ENCODE assay signal across 10 cellular contexts in the genomic region with DNA sequence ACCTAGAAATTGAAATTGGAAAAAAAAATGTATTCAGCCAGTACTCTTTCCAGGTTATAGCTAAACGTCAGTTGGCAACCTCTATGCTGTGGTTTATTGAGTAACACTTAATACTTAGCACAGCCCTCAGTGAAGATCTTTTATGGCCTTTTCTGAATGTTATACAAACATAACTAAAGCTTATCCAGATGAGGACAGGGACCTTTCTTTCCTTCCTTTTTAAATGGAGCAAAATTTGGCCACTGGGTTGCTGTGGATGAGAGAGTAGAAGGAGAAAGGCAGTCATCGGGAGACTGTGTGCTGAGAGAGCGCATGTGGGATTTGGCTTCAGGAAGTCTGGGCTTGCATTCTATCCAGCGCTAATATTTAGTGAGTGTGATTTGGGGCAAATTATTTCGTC. TPM values are rescaled to one million over a fixed set of nuclear protein-coding genes. Genes with fewer than 3 reads are reported as not detected.
DNase-seq lines count a peak whose midpoint lies in the region; ATAC-seq and TF ChIP-seq lines count a peak whose summit lies in the region.
"Had no signal": no experiment of that assay in that cellular context is flagged by ENCODE, and none has a peak within 500 bp of the region (broad histone marks: within the 10 kb centered on the region; RNA-seq: fewer than 3 reads in every experiment).

No MANE protein-coding gene starts in this region.

- H3K9me3 Mint-ChIP-seq in WTC11, result no peaks in the 10 kb centered on the region
- H3K9me3 Mint-ChIP-seq: dendritic cell treated with granulocyte-macrophage colony-stimulating factor and Interleukin-4, amounts not matched to agents 40 ng/mL and 50 ng/mL, for 4 days had no signal

- H3K4me3 ChIP-seq in HFF-Myc (replicated peaks; ENCODE audit: low read depth, low read length) (no peak overlapping the region), transverse colon (no peak overlapping the region)

- no peaks in the 10 kb centered on the region for H3K27me3 ChIP-seq in transverse colon

- DNase-seq in HFF-Myc (ENCODE audit: extremely low read depth, low read depth), result peak; percentile 51
- DNase-seq in RWPE1 (ENCODE audit: low spot score), result peak; percentile 39
- DNase-seq in Right ventricle myocardium superior, result no peak
- no peak for DNase-seq in transverse colon
- DNase-seq in WTC11 (ENCODE audit: low spot score), result no peak
- DNase-seq: activated T-cell treated with anti-CD3 and anti-CD28 coated beads, Interleukin-2, amount 50 U/mL, for 48 hours; T-helper 9 cell had no signal

- H3K27ac ChIP-seq in RWPE1, result peak overlapping the region; percentile 63
- peak overlapping the region in 3 of 4 donors; percentile 54 to 68 (median 67) for H3K27ac ChIP-seq in transverse colon

- peaks cover 80% of the 10 kb centered on the region for H3K4me1 Mint-ChIP-seq in WTC11

- in situ Hi-C loops in transverse colon (cut with MboI; ENCODE audit: low pct_ligation_motif_present in 1 of 4, low pct_unique_long_range_greater_than_20kb in 1 of 4, low sequenced_read_pairs in 3 of 4), result no loop called here

- TF ChIP-seq POLR2A in transverse colon (IDR thresholded peaks at IDR 0.05), result no peak

- intact Hi-C loops in Right ventricle myocardium superior (cut with DNase I), result no loop called here
- intact Hi-C loops in transverse colon (cut with DNase I; ENCODE audit: low total_unique reads), result no loop called here

- H3K9me3 ChIP-seq in transverse colon, result no peaks in the 10 kb centered on the region

- no peaks in the 10 kb centered on the region for H3K36me3 Mint-ChIP-seq in WTC11

- 29 to 39% methylated on average over 4 to 5 of the region's 5 CpGs for WGBS in transverse colon (ENCODE audit: low coverage in 1 of 2), 2 donors

- H3K27ac Mint-ChIP-seq in WTC11, result no peak overlapping the region
- H3K27ac Mint-ChIP-seq: dendritic cell treated with granulocyte-macrophage colony-stimulating factor and Interleukin-4, amounts not matched to agents 40 ng/mL and 50 ng/mL, for 4 days had no signal

- TF ChIP-seq EP300 in transverse colon (IDR thresholded peaks at IDR 0.05; ENCODE audit: low read depth), result no peak

- ATAC-seq in Right ventricle myocardium superior (ENCODE audit: poor library complexity), result peak; percentile 42
- no peak for ATAC-seq in GM21423 (IDR thresholded peaks at IDR 0.05; ENCODE audit: unreplicated experiment)
- ATAC-seq in WTC11, result no peak
- ATAC-seq in GM19328 (IDR thresholded peaks at IDR 0.05; ENCODE audit: unreplicated experiment), result no peak

- H3K4me3 Mint-ChIP-seq in WTC11, result no peak overlapping the region
- H3K4me3 Mint-ChIP-seq: dendritic cell treated with granulocyte-macrophage colony-stimulating factor and Interleukin-4, amounts not matched to agents 40 ng/mL and 50 ng/mL, for 4 days had no signal

- peaks cover 15 to 52% (median 31%) of the 10 kb centered on the region in 4 donors for H3K4me1 ChIP-seq in transverse colon

- no peak for TF ChIP-seq CTCF in HFF-Myc (IDR thresholded peaks at IDR 0.05; ENCODE audit: low read depth, low read length, missing control alignments)
- TF ChIP-seq CTCF in RWPE1 (conservative IDR thresholded peaks at IDR 0.05; ENCODE audit: low read depth), result no peak
- no peak for TF ChIP-seq CTCF in transverse colon (IDR thresholded peaks at IDR 0.05)
- no peak for TF ChIP-seq CTCF in WTC11 (IDR thresholded peaks at IDR 0.05)

- H3K36me3 ChIP-seq in transverse colon, result no peaks in the 10 kb centered on the region

- POLR2A ChIA-PET in RWPE1 (lab: Yijun Ruan, JAX; ENCODE audit: low non-redundant PET), result no interaction called here
- POLR2A ChIA-PET in WTC11 (lab: Charles Lee), result interaction anchor here (0.8 kb wide), 1 partner anchor 177 kb away, joined by 3 read pairs; no protein-coding TSS in a partner anchor

- CTCF ChIA-PET in RWPE1 (lab: Yijun Ruan, JAX), result no interaction called here
- CTCF ChIA-PET in WTC11 (lab: Charles Lee), result interaction anchor here (0.6 to 1.5 kb wide), 6 partner anchors 8 to 167 kb away, joined by 3 to 5 read pairs (median 4); no protein-coding TSS in a partner anchor

- no peaks in the 10 kb centered on the region for H3K27me3 Mint-ChIP-seq in WTC11 (ENCODE audit: low read depth)
- H3K27me3 Mint-ChIP-seq: dendritic cell treated with granulocyte-macrophage colony-stimulating factor and Interleukin-4, amounts not matched to agents 40 ng/mL and 50 ng/mL, for 4 days had no signal

TF ChIP-seq in WTC11, 78 proteins besides CTCF, POLR2A, EP300 and RAD21:
- TF ChIP-seq ZBTB21 (CRISPR knock-in tag; IDR thresholded peaks at IDR 0.05; ENCODE audit: borderline replicate concordance), result no peak
- TF ChIP-seq, protein P1, sequence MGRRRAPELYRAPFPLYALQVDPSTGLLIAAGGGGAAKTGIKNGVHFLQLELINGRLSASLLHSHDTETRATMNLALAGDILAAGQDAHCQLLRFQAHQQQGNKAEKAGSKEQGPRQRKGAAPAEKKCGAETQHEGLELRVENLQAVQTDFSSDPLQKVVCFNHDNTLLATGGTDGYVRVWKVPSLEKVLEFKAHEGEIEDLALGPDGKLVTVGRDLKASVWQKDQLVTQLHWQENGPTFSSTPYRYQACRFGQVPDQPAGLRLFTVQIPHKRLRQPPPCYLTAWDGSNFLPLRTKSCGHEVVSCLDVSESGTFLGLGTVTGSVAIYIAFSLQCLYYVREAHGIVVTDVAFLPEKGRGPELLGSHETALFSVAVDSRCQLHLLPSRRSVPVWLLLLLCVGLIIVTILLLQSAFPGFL (CRISPR knock-in tag; IDR thresholded peaks at IDR 0.05; ENCODE audit: borderline replicate concordance), result no peak
- TF ChIP-seq, protein P2, sequence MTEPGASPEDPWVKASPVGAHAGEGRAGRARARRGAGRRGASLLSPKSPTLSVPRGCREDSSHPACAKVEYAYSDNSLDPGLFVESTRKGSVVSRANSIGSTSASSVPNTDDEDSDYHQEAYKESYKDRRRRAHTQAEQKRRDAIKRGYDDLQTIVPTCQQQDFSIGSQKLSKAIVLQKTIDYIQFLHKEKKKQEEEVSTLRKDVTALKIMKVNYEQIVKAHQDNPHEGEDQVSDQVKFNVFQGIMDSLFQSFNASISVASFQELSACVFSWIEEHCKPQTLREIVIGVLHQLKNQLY (CRISPR knock-in tag; IDR thresholded peaks at IDR 0.05), result no peak
- TF ChIP-seq, protein P3, sequence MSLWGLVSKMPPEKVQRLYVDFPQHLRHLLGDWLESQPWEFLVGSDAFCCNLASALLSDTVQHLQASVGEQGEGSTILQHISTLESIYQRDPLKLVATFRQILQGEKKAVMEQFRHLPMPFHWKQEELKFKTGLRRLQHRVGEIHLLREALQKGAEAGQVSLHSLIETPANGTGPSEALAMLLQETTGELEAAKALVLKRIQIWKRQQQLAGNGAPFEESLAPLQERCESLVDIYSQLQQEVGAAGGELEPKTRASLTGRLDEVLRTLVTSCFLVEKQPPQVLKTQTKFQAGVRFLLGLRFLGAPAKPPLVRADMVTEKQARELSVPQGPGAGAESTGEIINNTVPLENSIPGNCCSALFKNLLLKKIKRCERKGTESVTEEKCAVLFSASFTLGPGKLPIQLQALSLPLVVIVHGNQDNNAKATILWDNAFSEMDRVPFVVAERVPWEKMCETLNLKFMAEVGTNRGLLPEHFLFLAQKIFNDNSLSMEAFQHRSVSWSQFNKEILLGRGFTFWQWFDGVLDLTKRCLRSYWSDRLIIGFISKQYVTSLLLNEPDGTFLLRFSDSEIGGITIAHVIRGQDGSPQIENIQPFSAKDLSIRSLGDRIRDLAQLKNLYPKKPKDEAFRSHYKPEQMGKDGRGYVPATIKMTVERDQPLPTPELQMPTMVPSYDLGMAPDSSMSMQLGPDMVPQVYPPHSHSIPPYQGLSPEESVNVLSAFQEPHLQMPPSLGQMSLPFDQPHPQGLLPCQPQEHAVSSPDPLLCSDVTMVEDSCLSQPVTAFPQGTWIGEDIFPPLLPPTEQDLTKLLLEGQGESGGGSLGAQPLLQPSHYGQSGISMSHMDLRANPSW (CRISPR knock-in tag; conservative IDR thresholded peaks at IDR 0.05; ENCODE audit: low read depth), result no peak
- TF ChIP-seq ZNF671 (CRISPR knock-in tag; IDR thresholded peaks at IDR 0.05), result no peak
- TF ChIP-seq, protein P4, sequence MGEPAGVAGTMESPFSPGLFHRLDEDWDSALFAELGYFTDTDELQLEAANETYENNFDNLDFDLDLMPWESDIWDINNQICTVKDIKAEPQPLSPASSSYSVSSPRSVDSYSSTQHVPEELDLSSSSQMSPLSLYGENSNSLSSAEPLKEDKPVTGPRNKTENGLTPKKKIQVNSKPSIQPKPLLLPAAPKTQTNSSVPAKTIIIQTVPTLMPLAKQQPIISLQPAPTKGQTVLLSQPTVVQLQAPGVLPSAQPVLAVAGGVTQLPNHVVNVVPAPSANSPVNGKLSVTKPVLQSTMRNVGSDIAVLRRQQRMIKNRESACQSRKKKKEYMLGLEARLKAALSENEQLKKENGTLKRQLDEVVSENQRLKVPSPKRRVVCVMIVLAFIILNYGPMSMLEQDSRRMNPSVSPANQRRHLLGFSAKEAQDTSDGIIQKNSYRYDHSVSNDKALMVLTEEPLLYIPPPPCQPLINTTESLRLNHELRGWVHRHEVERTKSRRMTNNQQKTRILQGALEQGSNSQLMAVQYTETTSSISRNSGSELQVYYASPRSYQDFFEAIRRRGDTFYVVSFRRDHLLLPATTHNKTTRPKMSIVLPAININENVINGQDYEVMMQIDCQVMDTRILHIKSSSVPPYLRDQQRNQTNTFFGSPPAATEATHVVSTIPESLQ (CRISPR knock-in tag; IDR thresholded peaks at IDR 0.05), result no peak
- no peak for TF ChIP-seq ZNF416 (CRISPR knock-in tag; IDR thresholded peaks at IDR 0.05)
- TF ChIP-seq, protein P5, sequence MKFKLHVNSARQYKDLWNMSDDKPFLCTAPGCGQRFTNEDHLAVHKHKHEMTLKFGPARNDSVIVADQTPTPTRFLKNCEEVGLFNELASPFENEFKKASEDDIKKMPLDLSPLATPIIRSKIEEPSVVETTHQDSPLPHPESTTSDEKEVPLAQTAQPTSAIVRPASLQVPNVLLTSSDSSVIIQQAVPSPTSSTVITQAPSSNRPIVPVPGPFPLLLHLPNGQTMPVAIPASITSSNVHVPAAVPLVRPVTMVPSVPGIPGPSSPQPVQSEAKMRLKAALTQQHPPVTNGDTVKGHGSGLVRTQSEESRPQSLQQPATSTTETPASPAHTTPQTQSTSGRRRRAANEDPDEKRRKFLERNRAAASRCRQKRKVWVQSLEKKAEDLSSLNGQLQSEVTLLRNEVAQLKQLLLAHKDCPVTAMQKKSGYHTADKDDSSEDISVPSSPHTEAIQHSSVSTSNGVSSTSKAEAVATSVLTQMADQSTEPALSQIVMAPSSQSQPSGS (CRISPR knock-in tag; IDR thresholded peaks at IDR 0.05; ENCODE audit: borderline replicate concordance, low read depth), result no peak

RNA-seq across cellular contexts. Expression of a gene that starts 36.1 kb away (rescaled TPM):
- 31.4 TPM for total RNA-seq in Right ventricle myocardium superior
- 100 to 1,000 TPM in 2 of 4 donors, 10 to 100 TPM in 2; 49.4 to 239 (median 109) TPM for total RNA-seq in transverse colon
- total RNA-seq in WTC11 (2021), result 116 to 125 TPM (median 120 TPM) in 3 replicates

Comparison
In these comparisons a context has a peak if more than half of its experiments do, and no peak if none do; other contexts are left out.
1. DNase-seq: peak in HFF-Myc (single experiment) and RWPE1 (single experiment); none in Right ventricle myocardium superior (single experiment), transverse colon (single experiment) and WTC11 (single experiment).